Comparison of ENCODE assay signal across 1 cellular context in genomic region chr1:12162459-12163137, GRCh38.
A peak's percentile ranks its signal among the peaks of the same experiment; 100 is the strongest.
TF ChIP-seq lines count a peak whose summit lies in the region.

No MANE protein-coding gene starts in this region.

TF ChIP-seq in K562, 482 proteins besides CTCF, POLR2A, EP300 and RAD21 (continued from another document):
- TF ChIP-seq USF1 (CRISPR knock-in tag; IDR thresholded peaks at IDR 0.05) (peak; percentile 42; the same call in 1 of the 2 replicates), ZNF12 (CRISPR knock-in tag; IDR thresholded peaks at IDR 0.05) (0 out of 2 replicates have a peak, but pooled peaks have one; percentile 5), E2F6 (IDR thresholded peaks at IDR 0.05; ENCODE audit: borderline replicate concordance in 1 of 2, extremely low read depth in 1 of 2, insufficient read depth in 1 of 2, insufficient read length in 1 of 2, low read depth in 1 of 2, low read length in 1 of 2, poor library complexity in 1 of 2, severe bottlenecking in 1 of 2) (peak in 1 of 2 experiments; percentile 11), ZNF133 (CRISPR knock-in tag; IDR thresholded peaks at IDR 0.05) (no peak), ZKSCAN1 (IDR thresholded peaks at IDR 0.05; ENCODE audit: low read depth, low read length) (peak; percentile 66; the same call in 1 of the 2 replicates)
